In genomic region chr20:36439040-36439730, GRCh38 we compare ENCODE assay signal across 9 cellular contexts.
DNase-seq lines count a peak whose midpoint lies in the region; FAIRE-seq and TF ChIP-seq lines count a peak whose summit lies in the region.
"Had no signal": no experiment of that assay in that cellular context is flagged by ENCODE, and none has a peak within 500 bp of the region (broad histone marks: within the 10 kb centered on the region; RNA-seq: fewer than 3 reads in every experiment).

No MANE protein-coding gene starts in this region.

- peak; percentile 84 for DNase-seq in DMS 273 (lab: John Stamatoyannopoulos, UW; ENCODE audit: unreplicated experiment)
- no peak for DNase-seq in DMS 273 treated with DMSO at 0.1 percent for 48 hours (lab: John Stamatoyannopoulos, UW)
- DNase-seq in NCI-H1694 (lab: John Stamatoyannopoulos, UW): peak; percentile 42
- peak; percentile 18 to 57 (median 40) for DNase-seq in activated CD4-positive, CD25-positive, alpha-beta regulatory T cell (lab: John Stamatoyannopoulos, UW)
- DNase-seq in bronchial epithelial cell (ENCODE audit: low read depth): peak; percentile 32
- DNase-seq in kidney tubule cell (ENCODE audit: low spot score): peak; percentile 61
- peak; percentile 69 for DNase-seq in stimulated activated CD4-positive, alpha-beta T cell treated with anti-CD3 and anti-CD28 coated beads, Interleukin-4, amount 100 ng/mL, for 24 hours
- DNase-seq in OCI-M2 (lab: John Stamatoyannopoulos, UW; ENCODE audit: unreplicated experiment): no peak

- no peak for FAIRE-seq in bronchial epithelial cell (lab: Jason Lieb, UNC)
- FAIRE-seq: A204.1 had no signal

- peak; percentile 93 for TF ChIP-seq CTCF in bronchial epithelial cell (IDR thresholded peaks at IDR 0.05; ENCODE audit: insufficient read depth, low read length, severe bottlenecking)

- no peaks in the 10 kb centered on the region for H3K27me3 ChIP-seq in bronchial epithelial cell (ENCODE audit: control insufficient read depth, insufficient read depth, low read length)

- H3K36me3 ChIP-seq in bronchial epithelial cell (ENCODE audit: control insufficient read depth, insufficient read depth, low read length): no peaks in the 10 kb centered on the region

- H3K4me3 ChIP-seq in bronchial epithelial cell (ENCODE audit: low read depth, low read length): no peak overlapping the region

Comparison
In these comparisons a context has a peak if more than half of its experiments do, and no peak if none do; other contexts are left out.
1. DNase-seq: peak in DMS 273 (single experiment), NCI-H1694 (single experiment), activated CD4-positive, CD25-positive, alpha-beta regulatory T cell (4 of 4), bronchial epithelial cell (single experiment), kidney tubule cell (single experiment) and stimulated activated CD4-positive, alpha-beta T cell treated with anti-CD3 and anti-CD28 coated beads, Interleukin-4, amount 100 ng/mL, for 24 hours (single experiment); none in DMS 273 treated with DMSO at 0.1 percent for 48 hours (single experiment) and OCI-M2 (single experiment).